In the genomic region with DNA sequence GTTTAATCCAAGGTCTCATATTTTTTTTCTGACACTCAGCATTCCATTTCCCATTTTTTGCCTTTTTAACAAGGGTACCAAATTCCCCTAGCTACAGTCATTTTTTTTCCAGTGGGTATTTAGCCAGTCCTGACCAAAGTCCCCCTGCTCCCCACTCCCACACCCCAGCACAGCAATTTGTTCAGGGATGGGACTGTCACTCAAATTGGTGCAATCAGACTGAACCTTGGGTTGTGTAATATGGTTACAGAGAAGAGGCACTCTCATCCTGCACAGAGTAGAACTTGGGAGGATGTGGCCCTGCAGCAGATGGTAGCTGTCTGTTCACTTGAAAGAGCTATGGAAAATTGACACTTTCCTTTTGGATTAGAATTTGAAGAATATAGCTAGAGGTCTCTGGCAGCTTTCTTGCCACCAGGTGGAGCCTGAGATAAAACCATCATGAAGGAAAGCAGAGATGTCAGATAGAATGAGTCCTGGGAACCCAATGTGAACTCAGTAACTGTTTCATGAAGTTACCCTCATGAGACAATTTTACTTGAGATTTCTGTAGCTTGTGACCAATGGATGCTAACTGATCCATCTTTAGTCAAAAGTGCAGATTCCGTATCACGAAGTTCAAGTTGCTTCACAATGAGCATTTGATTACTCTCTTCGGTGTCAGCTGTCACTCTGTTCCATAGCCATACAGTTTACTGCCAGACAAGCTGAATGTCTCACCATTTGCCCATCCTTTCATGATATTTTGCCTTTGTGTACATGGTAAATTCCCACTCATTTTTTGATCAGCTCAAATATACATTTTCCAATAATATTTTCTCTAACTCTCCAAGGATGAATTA, we compare ENCODE assay signal across 8 cellular contexts.
DNase-seq lines count a peak whose midpoint lies in the region; ATAC-seq and TF ChIP-seq lines count a peak whose summit lies in the region.

No MANE protein-coding gene starts in this region.

- intact Hi-C loops in lower lobe of right lung (cut with DNase I), result no loop called here
- intact Hi-C loops in stomach (cut with DNase I; ENCODE audit: low total_unique reads), result no loop called here

- TF ChIP-seq EP300 in stomach (IDR thresholded peaks at IDR 0.05), result no peak

- 81 to 88% (median 88%) methylated on average over 3 of the region's 3 CpGs for WGBS in stomach, 5 donors

- peak; percentile 61 for DNase-seq in BE2C
- peak; percentile 11 for DNase-seq in NCI-H2081 treated with DMSO at 0.1 percent for 48 hours (lab: John Stamatoyannopoulos, UW)
- peak; percentile 66 for DNase-seq in astrocyte of the spinal cord (ENCODE audit: low read depth, low spot score)
- DNase-seq in lower lobe of right lung, result no peak
- no peak for DNase-seq in activated CD4-positive, alpha-beta T cell treated with anti-CD3 and anti-CD28 coated beads, Interleukin-2, amount 50 U/mL, for 48 hours
- DNase-seq in stimulated activated CD4-positive, alpha-beta T cell treated with anti-CD3 and anti-CD28 coated beads, Interleukin-4, amount 100 ng/mL, for 24 hours, result no peak
- DNase-seq in stomach, result no peak

- no peaks in the 10 kb centered on the region for H3K27me3 ChIP-seq in BE2C
- H3K27me3 ChIP-seq in lower lobe of right lung (ENCODE audit: low read depth), result no peaks in the 10 kb centered on the region
- H3K27me3 ChIP-seq in stomach, result no peaks in the 10 kb centered on the region

- H3K4me3 ChIP-seq in BE2C (ENCODE audit: low read depth, low read length) (no peak overlapping the region), astrocyte of the spinal cord (ENCODE audit: low read depth, low read length) (no peak overlapping the region), lower lobe of right lung (no peak overlapping the region), stomach (no peak overlapping the region)

- TF ChIP-seq POLR2A in stomach (IDR thresholded peaks at IDR 0.05), result no peak

- in situ Hi-C loops in astrocyte of the spinal cord (cut with HindIII; ENCODE audit: low sequenced_read_pairs), result no loop called here

- H3K9me3 ChIP-seq in BE2C (no peaks in the 10 kb centered on the region), lower lobe of right lung (no peaks in the 10 kb centered on the region), stomach (no peaks in the 10 kb centered on the region)

- ATAC-seq in GM19455 (IDR thresholded peaks at IDR 0.05; ENCODE audit: unreplicated experiment) (peak; percentile 74), lower lobe of right lung (no peak)

- peaks cover 3% of the 10 kb centered on the region for H3K4me1 ChIP-seq in BE2C
- H3K4me1 ChIP-seq in lower lobe of right lung, result no peaks in the 10 kb centered on the region
- no peaks in the 10 kb centered on the region for H3K4me1 ChIP-seq in stomach

- TF ChIP-seq CTCF in BE2C (IDR thresholded peaks at IDR 0.05; ENCODE audit: low read depth, low read length) (peak; percentile 87), astrocyte of the spinal cord (IDR thresholded peaks at IDR 0.05; ENCODE audit: low read depth, low read length) (peak; percentile 75), lower lobe of right lung (IDR thresholded peaks at IDR 0.05) (peak; percentile 46), stomach (IDR thresholded peaks at IDR 0.05) (no peak)

- H3K36me3 ChIP-seq in BE2C (no peaks in the 10 kb centered on the region), lower lobe of right lung (no peaks in the 10 kb centered on the region), stomach (no peaks in the 10 kb centered on the region)

- H3K27ac ChIP-seq in lower lobe of right lung, result no peak overlapping the region
- no peak overlapping the region for H3K27ac ChIP-seq in stomach

Comparison
In these comparisons a context has a peak if more than half of its experiments do, and no peak if none do; other contexts are left out.
1. DNase-seq: peak in BE2C (single experiment), NCI-H2081 treated with DMSO at 0.1 percent for 48 hours (single experiment) and astrocyte of the spinal cord (single experiment); none in lower lobe of right lung (single experiment), activated CD4-positive, alpha-beta T cell treated with anti-CD3 and anti-CD28 coated beads, Interleukin-2, amount 50 U/mL, for 48 hours (0 of 2), stimulated activated CD4-positive, alpha-beta T cell treated with anti-CD3 and anti-CD28 coated beads, Interleukin-4, amount 100 ng/mL, for 24 hours (single experiment) and stomach (single experiment).
2. CTCF ChIP-seq: peak in BE2C (single experiment), astrocyte of the spinal cord (single experiment) and lower lobe of right lung (single experiment); none in stomach (0 of 7).